ENCODE assay signal across 18 cellular contexts in the genomic region with DNA sequence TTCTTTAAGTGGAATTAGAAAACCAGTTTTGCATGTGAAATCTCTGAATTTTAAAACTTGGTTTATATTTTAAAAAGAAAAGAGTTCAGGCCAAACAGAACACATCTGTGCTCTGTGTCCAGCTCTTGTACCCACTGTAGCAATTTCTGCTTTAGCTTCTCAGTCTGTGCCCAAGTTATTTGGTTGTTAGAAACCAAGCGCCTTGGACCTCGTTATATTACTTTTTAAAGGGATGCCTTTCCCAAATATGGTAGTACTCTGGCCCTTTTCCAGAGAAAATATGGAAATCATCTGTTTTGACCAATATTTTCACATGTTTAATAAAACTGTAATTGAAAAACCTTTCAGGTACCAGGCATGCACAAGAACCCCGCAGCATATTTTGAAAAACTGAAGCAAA. TPM values are rescaled to one million over a fixed set of nuclear protein-coding genes. Genes with fewer than 3 reads are reported as not detected.
DNase-seq lines count a peak whose midpoint lies in the region; ATAC-seq, FAIRE-seq and TF ChIP-seq lines count a peak whose summit lies in the region.
"Had no signal": no experiment of that assay in that cellular context is flagged by ENCODE, and none has a peak within 500 bp of the region (broad histone marks: within the 10 kb centered on the region; RNA-seq: fewer than 3 reads in every experiment).

No MANE protein-coding gene starts in this region.

- no peaks in the 10 kb centered on the region for H3K9me3 ChIP-seq in OCI-LY1 (ENCODE audit: low read length)
- H3K9me3 ChIP-seq in effector memory CD4-positive, alpha-beta T cell (ENCODE audit: control insufficient read depth, low read length), result no peaks in the 10 kb centered on the region

- no peaks in the 10 kb centered on the region for H4K20me1 ChIP-seq in OCI-LY1 (ENCODE audit: insufficient read depth, low read length)

- no peaks in the 10 kb centered on the region for H3K9me3 Mint-ChIP-seq in activated CD4-positive, alpha-beta memory T cell treated with anti-CD3 and anti-CD28 coated beads for 36 hours
- H3K9me3 Mint-ChIP-seq in activated CD4-positive, alpha-beta memory T cell treated with anti-CD3 and anti-CD28 coated beads, Interleukin-2, amount 10 ng/mL, durations not matched to agents 7 days and 5 days, result no peaks in the 10 kb centered on the region
- H3K9me3 Mint-ChIP-seq in stimulated activated naive B cell treated with anti-CD40 and anti-IgM and Interleukin-4, amounts not matched to agents 10 μg/mL and 1 μg/mL and 100 μg/mL, for 72 hours, result peaks cover 3 to 4% of the 10 kb centered on the region in 2 donors
- H3K9me3 Mint-ChIP-seq: GM23338 had no signal

- H3K4me1 Mint-ChIP-seq in activated CD4-positive, alpha-beta memory T cell treated with anti-CD3 and anti-CD28 coated beads for 36 hours (ENCODE audit: low read depth), result peaks cover 89% of the 10 kb centered on the region
- H3K4me1 Mint-ChIP-seq in activated CD4-positive, alpha-beta memory T cell treated with anti-CD3 and anti-CD28 coated beads, Interleukin-2, amount 10 ng/mL, durations not matched to agents 7 days and 5 days, result peaks cover 96% of the 10 kb centered on the region
- peaks cover 59 to 92% of the 10 kb centered on the region in 2 donors for H3K4me1 Mint-ChIP-seq in stimulated activated naive B cell treated with anti-CD40 and anti-IgM and Interleukin-4, amounts not matched to agents 10 μg/mL and 1 μg/mL and 100 μg/mL, for 72 hours

- FAIRE-seq in GM12892 (lab: Jason Lieb, UNC), result no peak

- H3K27me3 Mint-ChIP-seq in activated CD4-positive, alpha-beta memory T cell treated with anti-CD3 and anti-CD28 coated beads for 36 hours, result no peaks in the 10 kb centered on the region
- H3K27me3 Mint-ChIP-seq in activated CD4-positive, alpha-beta memory T cell treated with anti-CD3 and anti-CD28 coated beads, Interleukin-2, amount 10 ng/mL, durations not matched to agents 7 days and 5 days, result no peaks in the 10 kb centered on the region
- H3K27me3 Mint-ChIP-seq in stimulated activated naive B cell treated with anti-CD40 and anti-IgM and Interleukin-4, amounts not matched to agents 10 μg/mL and 1 μg/mL and 100 μg/mL, for 72 hours, result no peaks in the 10 kb centered on the region

- no peaks in the 10 kb centered on the region for H3F3A ChIP-seq in OCI-LY1 (ENCODE audit: insufficient read depth, low read length)

- no peak overlapping the region for H3K9ac ChIP-seq in OCI-LY1 (ENCODE audit: low read length)

- peaks cover 96% of the 10 kb centered on the region for H3K4me1 ChIP-seq in OCI-LY1 (ENCODE audit: insufficient read depth, low read length, severe bottlenecking)
- peaks cover 87% of the 10 kb centered on the region for H3K4me1 ChIP-seq in effector memory CD4-positive, alpha-beta T cell (ENCODE audit: control insufficient read depth, insufficient read depth, low read length, poor library complexity, severe bottlenecking)

- no peak overlapping the region for H2AFZ ChIP-seq in OCI-LY1 (ENCODE audit: low read length)
- H2AFZ ChIP-seq: GM23338 had no signal

- peaks cover 75% of the 10 kb centered on the region for H3K79me2 ChIP-seq in OCI-LY1 (ENCODE audit: insufficient read depth, low read length)

- intact Hi-C loops in activated CD4-positive, alpha-beta memory T cell treated with anti-CD3 and anti-CD28 coated beads for 36 hours (cut with micrococcal nuclease), result loop anchor here (5.0 kb wide), 2 partner anchors 114 to 899 kb away; a partner anchor contains a TSS

- no peak for TF ChIP-seq POLR2A in GM12892 (IDR thresholded peaks at IDR 0.05; ENCODE audit: low read depth, low read length)

- H3K27ac ChIP-seq in OCI-LY1 (ENCODE audit: low read depth, low read length, poor library complexity, severe bottlenecking), result peak overlapping the region; percentile 19
- peak overlapping the region; percentile 54 for H3K27ac ChIP-seq in effector memory CD4-positive, alpha-beta T cell (ENCODE audit: insufficient read depth, low read length, poor library complexity, severe bottlenecking)

- no peak overlapping the region for H3K4me2 ChIP-seq in OCI-LY1 (ENCODE audit: low read length)
- H3K4me2 ChIP-seq: GM23338 had no signal

- peaks cover 14% of the 10 kb centered on the region; the same call in 1 of the 2 replicates for H3K36me3 ChIP-seq in OCI-LY1 (ENCODE audit: insufficient read depth, low read length)
- no peaks in the 10 kb centered on the region for H3K36me3 ChIP-seq in effector memory CD4-positive, alpha-beta T cell (ENCODE audit: control insufficient read depth, insufficient read depth, low read length)

- no peak for DNase-seq in activated CD4-positive, alpha-beta memory T cell treated with anti-CD3 and anti-CD28 coated beads for 36 hours
- no peak for DNase-seq in activated CD4-positive, alpha-beta memory T cell treated with anti-CD3 and anti-CD28 coated beads, Interleukin-2, amount 10 ng/mL, durations not matched to agents 7 days and 5 days
- DNase-seq in effector memory CD4-positive, alpha-beta T cell, result no peak
- no peak for DNase-seq in stimulated activated naive B cell treated with anti-CD40 and anti-IgM and Interleukin-4, amounts not matched to agents 10 μg/mL and 1 μg/mL and 100 μg/mL, for 72 hours
- DNase-seq in G401 (ENCODE audit: low spot score) (no peak), GM12892 (ENCODE audit: insufficient read length) (no peak), ecto neural progenitor cell (ENCODE audit: low spot score) (no peak)
- DNase-seq: ACHN, Calu3, cerebellar nuclear complex, foreskin fibroblast, KG1, NCI-H1092, NCI-H2171, NCI-H82 had no signal

- no peak for ATAC-seq in stimulated activated naive B cell treated with anti-CD40 and anti-IgM and Interleukin-4, amounts not matched to agents 10 μg/mL and 1 μg/mL and 100 μg/mL, for 72 hours (replicated peaks)
- ATAC-seq: GM23338, left lobe of liver had no signal

- no peaks in the 10 kb centered on the region for H3K9me2 ChIP-seq in OCI-LY1 (ENCODE audit: low read depth, low read length)

- H3K36me3 Mint-ChIP-seq in activated CD4-positive, alpha-beta memory T cell treated with anti-CD3 and anti-CD28 coated beads for 36 hours, result peaks cover 41% of the 10 kb centered on the region
- peaks cover 72% of the 10 kb centered on the region for H3K36me3 Mint-ChIP-seq in activated CD4-positive, alpha-beta memory T cell treated with anti-CD3 and anti-CD28 coated beads, Interleukin-2, amount 10 ng/mL, durations not matched to agents 7 days and 5 days (ENCODE audit: low read depth)
- H3K36me3 Mint-ChIP-seq in stimulated activated naive B cell treated with anti-CD40 and anti-IgM and Interleukin-4, amounts not matched to agents 10 μg/mL and 1 μg/mL and 100 μg/mL, for 72 hours, result peaks cover 26 to 53% of the 10 kb centered on the region in 2 donors

- H3K27ac Mint-ChIP-seq in activated CD4-positive, alpha-beta memory T cell treated with anti-CD3 and anti-CD28 coated beads for 36 hours, result peak overlapping the region; percentile 91
- no peak overlapping the region for H3K27ac Mint-ChIP-seq in activated CD4-positive, alpha-beta memory T cell treated with anti-CD3 and anti-CD28 coated beads, Interleukin-2, amount 10 ng/mL, durations not matched to agents 7 days and 5 days
- H3K27ac Mint-ChIP-seq in stimulated activated naive B cell treated with anti-CD40 and anti-IgM and Interleukin-4, amounts not matched to agents 10 μg/mL and 1 μg/mL and 100 μg/mL, for 72 hours, result peak overlapping the region; percentile 97
- H3K27ac Mint-ChIP-seq: GM23338 had no signal

- TF ChIP-seq CTCF in OCI-LY1 (IDR thresholded peaks at IDR 0.05; ENCODE audit: low read length), result no peak

- no peaks in the 10 kb centered on the region for H3K27me3 ChIP-seq in OCI-LY1 (ENCODE audit: insufficient read depth, low read length)
- no peaks in the 10 kb centered on the region for H3K27me3 ChIP-seq in effector memory CD4-positive, alpha-beta T cell (replicated peaks; ENCODE audit: control insufficient read depth, insufficient read depth, low read length, poor library complexity, severe bottlenecking)

- CTCF ChIA-PET in activated CD4-positive, alpha-beta memory T cell treated with anti-CD3 and anti-CD28 coated beads for 36 hours (lab: Charles Lee), result interaction anchor here (0.6 to 1.8 kb wide), 4 partner anchors 9 to 31 kb away, joined by 3 read pairs; no protein-coding TSS in a partner anchor
- CTCF ChIA-PET in activated CD4-positive, alpha-beta memory T cell treated with anti-CD3 and anti-CD28 coated beads, Interleukin-2, amount 10 ng/mL, durations not matched to agents 7 days and 5 days (lab: Charles Lee), result interaction anchor here (2.1 kb wide), 1 partner anchor 59 kb away, joined by 5 read pairs; no protein-coding TSS in a partner anchor

- POLR2A ChIA-PET in activated CD4-positive, alpha-beta memory T cell treated with anti-CD3 and anti-CD28 coated beads for 36 hours (lab: Charles Lee), result interaction anchor here (1.0 to 17.4 kb wide), 7 partner anchors 10 to 26 kb away, joined by 3 to 200 read pairs (median 5); a partner anchor contains a TSS
- POLR2A ChIA-PET in activated CD4-positive, alpha-beta memory T cell treated with anti-CD3 and anti-CD28 coated beads, Interleukin-2, amount 10 ng/mL, durations not matched to agents 7 days and 5 days (lab: Charles Lee), result interaction anchor here (6.5 to 20.8 kb wide), 3 partner anchors 9 to 20 kb away, joined by 57 to 671 read pairs (median 303); a partner anchor contains a TSS

- H3K4me3 Mint-ChIP-seq in activated CD4-positive, alpha-beta memory T cell treated with anti-CD3 and anti-CD28 coated beads for 36 hours, result no peak overlapping the region
- H3K4me3 Mint-ChIP-seq in activated CD4-positive, alpha-beta memory T cell treated with anti-CD3 and anti-CD28 coated beads, Interleukin-2, amount 10 ng/mL, durations not matched to agents 7 days and 5 days, result no peak overlapping the region
- no peak overlapping the region for H3K4me3 Mint-ChIP-seq in stimulated activated naive B cell treated with anti-CD40 and anti-IgM and Interleukin-4, amounts not matched to agents 10 μg/mL and 1 μg/mL and 100 μg/mL, for 72 hours
- H3K4me3 Mint-ChIP-seq: GM23338 had no signal

- H3K4me3 ChIP-seq in OCI-LY1 (ENCODE audit: low read depth, low read length, poor library complexity, severe bottlenecking), result no peak overlapping the region
- no peak overlapping the region for H3K4me3 ChIP-seq in effector memory CD4-positive, alpha-beta T cell (ENCODE audit: insufficient read depth, low read depth, low read length, poor library complexity, severe bottlenecking)
- H3K4me3 ChIP-seq: GM23338 had no signal

- in situ Hi-C loops in G401 (cut with HindIII; ENCODE audit: low sequenced_read_pairs), result no loop called here

RNA-seq across cellular contexts. Expression of a gene that starts 27.3 kb away (rescaled TPM):
- 10 to 100 TPM; 36.8 to 37.0 TPM for total RNA-seq in activated CD4-positive, alpha-beta memory T cell treated with anti-CD3 and anti-CD28 coated beads for 36 hours
- 10 to 100 TPM; 60.1 to 60.8 TPM for total RNA-seq in activated CD4-positive, alpha-beta memory T cell treated with anti-CD3 and anti-CD28 coated beads, Interleukin-2, amount 10 ng/mL, durations not matched to agents 7 days and 5 days
- total RNA-seq in G401 (2014; rRNA removed; shearing (Covaris generic)), result 0.81 TPM in 1 of 2 replicates, not detected in the other
- 0.15 TPM for polyA plus RNA-seq in GM12892 (2012; ENCODE audit: missing spikeins)

Comparison
In these comparisons a context has a peak if more than half of its experiments do, and no peak if none do; other contexts are left out.
1. RNA of a gene that starts 27.3 kb away (total RNA-seq): 60.1 to 60.8 TPM in activated CD4-positive, alpha-beta memory T cell treated with anti-CD3 and anti-CD28 coated beads, Interleukin-2, amount 10 ng/mL, durations not matched to agents 7 days and 5 days and 36.8 to 37.0 TPM in activated CD4-positive, alpha-beta memory T cell treated with anti-CD3 and anti-CD28 coated beads for 36 hours; 0.81 TPM in G401; every median in the first group is over 10 times any median in the second.